ENCODE assay signal across 8 cellular contexts in genomic region chr1:58576727-58577675, GRCh38. TPM values are rescaled to one million over a fixed set of nuclear protein-coding genes. Genes with fewer than 3 reads are reported as not detected.
DNase-seq lines count a peak whose midpoint lies in the region; ATAC-seq and TF ChIP-seq lines count a peak whose summit lies in the region.

TSS of gene TACSTD2 (minus strand) at chr1:58577252. CDS start at chr1:58577156, 96 bp downstream.

- H3K9me3 Mint-ChIP-seq in natural killer cell treated with Interleukin-12 subunit alpha and Interleukin-12 subunit beta and Interleukin-15 and Interleukin-18, amount 100 ng/mL, for 72 hours, result no peaks in the 10 kb centered on the region

- peaks cover 4 to 10% of the 10 kb centered on the region in 2 donors for H3K4me1 Mint-ChIP-seq in natural killer cell treated with Interleukin-12 subunit alpha and Interleukin-12 subunit beta and Interleukin-15 and Interleukin-18, amount 100 ng/mL, for 72 hours (ENCODE audit: low read depth in 2 of 2)

- ATAC-seq in esophagus mucosa, result peak; percentile 78
- ATAC-seq in natural killer cell treated with Interleukin-12 subunit alpha and Interleukin-12 subunit beta and Interleukin-15 and Interleukin-18, amount 100 ng/mL, for 72 hours, result peak; percentile 6 to 41
- no peak for ATAC-seq in GM19023 (IDR thresholded peaks at IDR 0.05; ENCODE audit: unreplicated experiment)
- no peak for ATAC-seq in GM19395 (IDR thresholded peaks at IDR 0.05; ENCODE audit: unreplicated experiment)

- no peaks in the 10 kb centered on the region for H3K9me3 ChIP-seq in PC-9 (ENCODE audit: insufficient read depth, low read depth)

- in situ Hi-C loops in G401 (cut with HindIII; ENCODE audit: low sequenced_read_pairs), result no loop called here

- H3K27ac ChIP-seq in PC-9, result peak within 1 kb of the TSS; percentile 99

- TF ChIP-seq CTCF in PC-9 (conservative IDR thresholded peaks at IDR 0.05), result 0 out of 2 replicates have a peak, but pooled peaks have one; percentile 17

- H4K20me1 ChIP-seq in PC-9 (ENCODE audit: insufficient read depth), result peaks cover 12% of the 10 kb centered on the region; the same call in 1 of the 2 replicates

- H3K27me3 Mint-ChIP-seq in natural killer cell treated with Interleukin-12 subunit alpha and Interleukin-12 subunit beta and Interleukin-15 and Interleukin-18, amount 100 ng/mL, for 72 hours, result peaks cover 36 to 64% of the 10 kb centered on the region in 2 donors

- peaks cover 11% of the 10 kb centered on the region for H3K36me3 Mint-ChIP-seq in natural killer cell treated with Interleukin-12 subunit alpha and Interleukin-12 subunit beta and Interleukin-15 and Interleukin-18, amount 100 ng/mL, for 72 hours

- peaks cover 63% of the 10 kb centered on the region for H3F3A ChIP-seq in PC-9 (ENCODE audit: insufficient read depth, low read depth)

- H3K4me2 ChIP-seq in PC-9, result peak within 1 kb of the TSS; percentile 97

- POLR2A ChIA-PET in PC-9 (lab: Charles Lee; ENCODE audit: unreplicated experiment), result interaction anchor here (0.6 to 1.0 kb wide), 9 partner anchors 13 to 1688 kb away, joined by 3 to 13 read pairs (median 4); no protein-coding TSS in a partner anchor

- H3K79me2 ChIP-seq in PC-9 (ENCODE audit: low read depth), result peaks cover 63% of the 10 kb centered on the region

- CTCF ChIA-PET in PC-9 (lab: Charles Lee), result interaction anchor here (0.6 to 1.0 kb wide), 2 partner anchors 37 to 78 kb away, joined by 3 to 8 read pairs; no protein-coding TSS in a partner anchor

- H3K4me3 ChIP-seq in PC-9, result peak within 1 kb of the TSS; percentile 97

- DNase-seq in AG20443 (ENCODE audit: low spot score) (peak; percentile 39), PC-9 (peak; percentile 94 to 97), AML-193 (lab: John Stamatoyannopoulos, UW) (no peak), G401 (ENCODE audit: low spot score) (no peak)
- no peak for DNase-seq in natural killer cell treated with Interleukin-12 subunit alpha and Interleukin-12 subunit beta and Interleukin-15 and Interleukin-18, amount 100 ng/mL, for 72 hours (ENCODE audit: low spot score)

- peak within 1 kb of the TSS; percentile 64 for H3K4me3 Mint-ChIP-seq in natural killer cell treated with Interleukin-12 subunit alpha and Interleukin-12 subunit beta and Interleukin-15 and Interleukin-18, amount 100 ng/mL, for 72 hours

- H3K27me3 ChIP-seq in PC-9 (ENCODE audit: insufficient read depth, low read depth), result no peaks in the 10 kb centered on the region

- H3K27ac Mint-ChIP-seq in natural killer cell treated with Interleukin-12 subunit alpha and Interleukin-12 subunit beta and Interleukin-15 and Interleukin-18, amount 100 ng/mL, for 72 hours, result no peak within 1 kb of the TSS

- intact Hi-C loops in PC-9 (cut with micrococcal nuclease; ENCODE audit: unreplicated experiment), result loop anchor here (1.0 to 2.0 kb wide), 7 partner anchors 7 to 207 kb away; partner anchors contain the start of genes JUN and OMA1

- peaks cover 52% of the 10 kb centered on the region for H3K4me1 ChIP-seq in PC-9 (replicated peaks; ENCODE audit: insufficient read depth)

- H3K9me2 ChIP-seq in PC-9 (ENCODE audit: insufficient read depth), result no peaks in the 10 kb centered on the region

- H3K36me3 ChIP-seq in PC-9 (ENCODE audit: low read depth), result peaks cover 13% of the 10 kb centered on the region

- no TSS peak for BruUV-seq in PC-9 (replicated peaks; lab: Mats Ljungman, UMichigan)

- no peak within 1 kb of the TSS for H2AFZ ChIP-seq in PC-9

RNA-seq across cellular contexts. Expression of gene TACSTD2, which starts in this region (rescaled TPM):
- total RNA-seq in PC-9 (2021) (489 and 702 TPM in 2 replicates), esophagus mucosa (988 TPM)
- not detected for total RNA-seq in natural killer cell treated with Interleukin-12 subunit alpha and Interleukin-12 subunit beta and Interleukin-15 and Interleukin-18, amount 100 ng/mL, for 72 hours
- total RNA-seq in G401 (2014; rRNA removed; shearing (Covaris generic)), result not detected in 2 replicates

Comparison
In these comparisons a context has a peak if more than half of its experiments do, and no peak if none do; other contexts are left out.
1. RNA of gene TACSTD2 (total RNA-seq): 988 TPM in esophagus mucosa (single experiment) and 489 to 702 TPM in PC-9; not detected in natural killer cell treated with Interleukin-12 subunit alpha and Interleukin-12 subunit beta and Interleukin-15 and Interleukin-18, amount 100 ng/mL, for 72 hours and not detected in G401; every median in the first group is over 100 times any median in the second.
2. Peak in ATAC-seq in natural killer cell treated with Interleukin-12 subunit alpha and Interleukin-12 subunit beta and Interleukin-15 and Interleukin-18, amount 100 ng/mL, for 72 hours; RNA of the gene not detected or under 1 TPM.
3. DNase-seq: peak in AG20443 (single experiment) and PC-9 (2 of 2); none in natural killer cell treated with Interleukin-12 subunit alpha and Interleukin-12 subunit beta and Interleukin-15 and Interleukin-18, amount 100 ng/mL, for 72 hours (single experiment), AML-193 (0 of 2) and G401 (single experiment).